8 cellular contexts compared by ENCODE assay signal in the genomic region with DNA sequence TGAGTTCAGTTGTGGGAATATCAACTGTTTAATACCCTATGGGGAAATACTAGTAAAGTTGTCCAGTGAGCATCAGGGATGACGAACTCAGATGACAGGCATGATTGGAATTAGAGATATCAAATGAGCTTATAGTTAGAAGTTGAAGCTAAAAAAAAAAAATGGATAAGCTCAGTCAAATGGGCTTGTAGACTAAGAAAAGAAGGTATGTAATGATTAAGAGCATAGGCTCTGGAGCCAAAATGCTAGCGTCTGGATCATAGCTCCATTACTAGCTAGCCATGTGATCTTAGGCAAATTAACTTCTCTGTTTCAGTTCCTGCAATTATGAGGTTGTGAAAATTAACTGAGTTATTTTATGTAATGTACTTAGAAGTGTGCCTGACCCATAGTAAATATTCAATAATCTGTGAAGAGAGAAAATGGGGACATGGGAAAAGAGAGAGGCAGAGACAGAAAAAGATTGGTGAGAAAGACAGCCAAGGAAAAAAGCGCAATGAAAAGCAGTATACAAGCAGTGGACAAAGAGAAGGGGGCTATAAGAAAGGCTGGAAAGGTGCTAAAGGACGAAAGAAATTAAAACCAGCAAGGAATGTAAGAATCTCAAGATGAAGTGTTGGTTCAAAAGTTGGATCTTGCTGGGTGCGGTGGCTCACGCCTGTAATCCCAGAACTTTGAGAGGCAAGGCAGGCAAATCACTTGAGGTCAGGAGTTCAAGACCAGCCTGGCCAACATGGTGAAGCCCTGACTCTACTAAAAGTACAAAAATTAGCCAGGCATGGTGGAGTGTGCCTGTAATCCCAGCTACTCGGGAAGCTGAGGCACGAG.
DNase-seq lines count a peak whose midpoint lies in the region; ATAC-seq, FAIRE-seq and TF ChIP-seq lines count a peak whose summit lies in the region.

No MANE protein-coding gene starts in this region.

- peaks cover 65% of the 10 kb centered on the region for H3K4me1 Mint-ChIP-seq in stimulated activated naive CD8-positive, alpha-beta T cell treated with anti-CD3 and anti-CD28 coated beads, Interleukin-15, amount 100 ng/mL, for 72 hours

- peak overlapping the region; percentile 73 for H3K9ac ChIP-seq in GM12878 (ENCODE audit: control insufficient read depth, insufficient read depth, low read length)

- peaks cover 8 to 17% of the 10 kb centered on the region in 2 donors for H3K9me3 Mint-ChIP-seq in stimulated activated naive CD8-positive, alpha-beta T cell treated with anti-CD3 and anti-CD28 coated beads, Interleukin-15, amount 100 ng/mL, for 72 hours

- CTCF ChIA-PET in GM12878 (lab: Yijun Ruan, JAX): interaction anchor here (0.7 to 12.0 kb wide), 12 partner anchors 9 to 621 kb away, joined by 3 to 218 read pairs (median 6); a partner anchor contains a TSS

- H3K9me3 ChIP-seq in GM12878 (replicated peaks; ENCODE audit: control insufficient read depth, insufficient read depth, low read length) (no peaks in the 10 kb centered on the region; the same call in 2 of the 3 replicates), gastrocnemius medialis (no peaks in the 10 kb centered on the region)

- peak in 1 of 2 experiments; percentile 74; a peak in 3 of 4 replicates for TF ChIP-seq EP300 in GM12878 (IDR thresholded peaks at IDR 0.05; ENCODE audit: borderline replicate concordance in 1 of 2, control insufficient read depth in 1 of 2, low read depth in 2 of 2, low read length in 2 of 2)

- peaks cover 39% of the 10 kb centered on the region for H3K4me1 ChIP-seq in GM12878 (ENCODE audit: control insufficient read depth, insufficient read depth, low read length)
- no peaks in the 10 kb centered on the region for H3K4me1 ChIP-seq in gastrocnemius medialis

- H3K27me3 ChIP-seq in GM12878 (replicated peaks in 1 of 2; ENCODE audit: control insufficient read depth in 2 of 2, insufficient read depth in 2 of 2, low read length in 1 of 2): no peaks in the 10 kb centered on the region
- no peaks in the 10 kb centered on the region for H3K27me3 ChIP-seq in gastrocnemius medialis

- in situ Hi-C loops in GM12878 (cut with MboI): loop anchor here (5.0 kb wide), 2 partner anchors 54 to 96 kb away; a partner anchor contains a TSS
- in situ Hi-C loops in gastrocnemius medialis (cut with MboI; ENCODE audit: low sequenced_read_pairs in 4 of 4): no loop called here

- no peaks in the 10 kb centered on the region for H3K27me3 Mint-ChIP-seq in stimulated activated naive CD8-positive, alpha-beta T cell treated with anti-CD3 and anti-CD28 coated beads, Interleukin-15, amount 100 ng/mL, for 72 hours

- no peaks in the 10 kb centered on the region for H3K79me2 ChIP-seq in GM12878 (ENCODE audit: control insufficient read depth, insufficient read depth, low read length)

- TF ChIP-seq POLR2A in GM12878 (IDR thresholded peaks at IDR 0.05; ENCODE audit: low read depth, low read length) (0 out of 2 replicates have a peak, but pooled peaks have one; percentile 9), gastrocnemius medialis (IDR thresholded peaks at IDR 0.05) (no peak)

- BruUV-seq in GM12878 (replicated peaks; lab: Mats Ljungman, UMichigan): no TSS peak

- H3K4me2 ChIP-seq in GM12878 (ENCODE audit: control insufficient read depth, insufficient read depth): peak overlapping the region; percentile 81

- intact Hi-C loops in GM12878 (cut with micrococcal nuclease; ENCODE audit: unreplicated experiment): loop anchor here (1.0 to 10.0 kb wide), 3 partner anchors 96 to 616 kb away; a partner anchor contains a TSS
- intact Hi-C loops in gastrocnemius medialis (cut with DNase I; ENCODE audit: low total_unique reads): no loop called here

- H3K27ac ChIP-seq in GM12878 (ENCODE audit: control insufficient read depth, insufficient read depth) (peak overlapping the region; percentile 94), gastrocnemius medialis (no peak overlapping the region)

- ATAC-seq in GM21529 (IDR thresholded peaks at IDR 0.05; ENCODE audit: unreplicated experiment) (peak; percentile 44), GM12878 (peak; percentile 70), gastrocnemius medialis (no peak)
- no peak for ATAC-seq in stimulated activated naive CD8-positive, alpha-beta T cell treated with anti-CD3 and anti-CD28 coated beads, Interleukin-15, amount 100 ng/mL, for 72 hours

- H3K4me3 ChIP-seq in GM08714 (ENCODE audit: low read length) (peak overlapping the region; percentile 64; the same call in 1 of the 2 replicates), GM12878 (peak overlapping the region; percentile 11; the same call in 1 of the 2 replicates), gastrocnemius medialis (no peak overlapping the region)

- H3K4me3 Mint-ChIP-seq in stimulated activated naive CD8-positive, alpha-beta T cell treated with anti-CD3 and anti-CD28 coated beads, Interleukin-15, amount 100 ng/mL, for 72 hours: peak overlapping the region; percentile 66 to 91

- TF ChIP-seq RAD21 in GM12878 (IDR thresholded peaks at IDR 0.05; ENCODE audit: insufficient read depth, low read depth, low read length): no peak

- POLR2A ChIA-PET in GM12878 (lab: Charles Lee): interaction anchor here (0.6 to 6.5 kb wide), 18 partner anchors 9 to 536 kb away, joined by 3 to 109 read pairs (median 4); a partner anchor contains a TSS

- H3K27ac Mint-ChIP-seq in stimulated activated naive CD8-positive, alpha-beta T cell treated with anti-CD3 and anti-CD28 coated beads, Interleukin-15, amount 100 ng/mL, for 72 hours: peak overlapping the region; percentile 90 to 99

- peak overlapping the region; percentile 48 for H2AFZ ChIP-seq in GM12878 (ENCODE audit: control insufficient read depth, low read depth, low read length)

- FAIRE-seq in HTR-8/SVneo (lab: Jason Lieb, UNC): no peak
- peak; percentile 57 for FAIRE-seq in GM12878 (lab: Jason Lieb, UNC)

- RAD21 ChIA-PET in GM12878 (lab: Charles Lee; ENCODE audit: unreplicated experiment): interaction anchor here (0.6 to 8.4 kb wide), 31 partner anchors 9 to 530 kb away, joined by 3 to 282 read pairs (median 6); a partner anchor contains a TSS

- TF ChIP-seq CTCF in GM12878 (IDR thresholded peaks at IDR 0.05 in 2 of 3, conservative IDR thresholded peaks at IDR 0.05 in 1 of 3; ENCODE audit: control insufficient read depth in 2 of 3, extremely low read depth in 1 of 3, insufficient read depth in 1 of 3, low read depth in 3 of 3, low read length in 3 of 3) (no peak), gastrocnemius medialis (IDR thresholded peaks at IDR 0.05 in 4 of 5, conservative IDR thresholded peaks at IDR 0.05 in 1 of 5) (no peak)

- H3K36me3 ChIP-seq in GM12878 (ENCODE audit: control insufficient read depth in 2 of 2, insufficient read depth in 2 of 2, low read length in 1 of 2) (no peaks in the 10 kb centered on the region), gastrocnemius medialis (no peaks in the 10 kb centered on the region)

- SMC1A ChIA-PET in GM12878 (lab: Charles Lee; ENCODE audit: uncharacterized antibody, unreplicated experiment): interaction anchor here (0.5 to 12.9 kb wide), 22 partner anchors 9 to 506 kb away, joined by 3 to 435 read pairs (median 8); a partner anchor contains a TSS

- 0% methylated on average over 8 of the region's 8 CpGs for WGBS in GM12878 (ENCODE audit: insufficient coverage, insufficient replicate concordance, low lambda C conversion rate, missing lambda C conversion rate)

- DNase-seq in HTR-8/SVneo (ENCODE audit: insufficient read length, low spot score) (peak; percentile 80), GM12878 (ENCODE audit: low read depth, low spot score) (peak; percentile 82), NCI-H2171 (lab: John Stamatoyannopoulos, UW) (no peak), gastrocnemius medialis (no peak), NCI-H2107 (lab: John Stamatoyannopoulos, UW) (no peak)
- DNase-seq in stimulated activated naive CD8-positive, alpha-beta T cell treated with anti-CD3 and anti-CD28 coated beads, Interleukin-15, amount 100 ng/mL, for 72 hours: no peak

- H4K20me1 ChIP-seq in GM12878 (ENCODE audit: control insufficient read depth, insufficient read depth): no peaks in the 10 kb centered on the region

TF ChIP-seq in GM12878, 131 proteins besides CTCF, POLR2A, EP300 and RAD21 (continues in another document):
- TF ChIP-seq HDAC2 (IDR thresholded peaks at IDR 0.05) (no peak), ZSCAN29 (IDR thresholded peaks at IDR 0.05) (no peak), SMAD5 (IDR thresholded peaks at IDR 0.05; ENCODE audit: low read depth) (0 out of 2 replicates have a peak, but pooled peaks have one; percentile 21), ZNF622 (IDR thresholded peaks at IDR 0.05) (no peak), HDGF (IDR thresholded peaks at IDR 0.05) (peak; percentile 64; the same call in 1 of the 2 replicates), NR2C2 (IDR thresholded peaks at IDR 0.05; ENCODE audit: borderline replicate concordance, control insufficient read depth, insufficient read length, low read depth) (no peak), BACH1 (IDR thresholded peaks at IDR 0.05; ENCODE audit: borderline replicate concordance) (peak; percentile 41; the same call in 1 of the 2 replicates), IKZF1 (conservative IDR thresholded peaks at IDR 0.05) (peak; percentile 63; the same call in 1 of the 2 replicates), ZBED1 (IDR thresholded peaks at IDR 0.05; ENCODE audit: borderline replicate concordance) (no peak), CHD4 (IDR thresholded peaks at IDR 0.05) (0 out of 2 replicates have a peak, but pooled peaks have one; percentile 51), RB1 (IDR thresholded peaks at IDR 0.05; ENCODE audit: borderline replicate concordance) (peak; percentile 41; the same call in 1 of the 2 replicates), TARDBP (IDR thresholded peaks at IDR 0.05; ENCODE audit: borderline replicate concordance) (no peak), PML (IDR thresholded peaks at IDR 0.05; ENCODE audit: low read length) (no peak; the same call in 1 of the 2 replicates), SP1 (IDR thresholded peaks at IDR 0.05; ENCODE audit: low read depth, low read length) (peak; percentile 29), FOS (IDR thresholded peaks at IDR 0.05; ENCODE audit: borderline replicate concordance, extremely low read depth, insufficient read length) (no peak)
- TF ChIP-seq, protein P1, sequence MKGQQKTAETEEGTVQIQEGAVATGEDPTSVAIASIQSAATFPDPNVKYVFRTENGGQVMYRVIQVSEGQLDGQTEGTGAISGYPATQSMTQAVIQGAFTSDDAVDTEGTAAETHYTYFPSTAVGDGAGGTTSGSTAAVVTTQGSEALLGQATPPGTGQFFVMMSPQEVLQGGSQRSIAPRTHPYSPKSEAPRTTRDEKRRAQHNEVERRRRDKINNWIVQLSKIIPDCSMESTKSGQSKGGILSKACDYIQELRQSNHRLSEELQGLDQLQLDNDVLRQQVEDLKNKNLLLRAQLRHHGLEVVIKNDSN (IDR thresholded peaks at IDR 0.05; ENCODE audit: borderline replicate concordance, extremely low read length, insufficient read depth, low read depth, low read length): peak; percentile 16

Comparison
In these comparisons a context has a peak if more than half of its experiments do, and no peak if none do; other contexts are left out.
1. H3K4me3 ChIP-seq: peak in GM08714 (single experiment) and GM12878 (single experiment); none in gastrocnemius medialis (0 of 4).
2. ATAC-seq: peak in GM21529 (single experiment) and GM12878 (single experiment); none in stimulated activated naive CD8-positive, alpha-beta T cell treated with anti-CD3 and anti-CD28 coated beads, Interleukin-15, amount 100 ng/mL, for 72 hours (single experiment) and gastrocnemius medialis (0 of 2).
3. DNase-seq: peak in HTR-8/SVneo (single experiment) and GM12878 (single experiment); none in stimulated activated naive CD8-positive, alpha-beta T cell treated with anti-CD3 and anti-CD28 coated beads, Interleukin-15, amount 100 ng/mL, for 72 hours (0 of 2), NCI-H2171 (single experiment), gastrocnemius medialis (0 of 2) and NCI-H2107 (single experiment).